Comparison of ENCODE assay signal across 8 cellular contexts in the genomic region with DNA sequence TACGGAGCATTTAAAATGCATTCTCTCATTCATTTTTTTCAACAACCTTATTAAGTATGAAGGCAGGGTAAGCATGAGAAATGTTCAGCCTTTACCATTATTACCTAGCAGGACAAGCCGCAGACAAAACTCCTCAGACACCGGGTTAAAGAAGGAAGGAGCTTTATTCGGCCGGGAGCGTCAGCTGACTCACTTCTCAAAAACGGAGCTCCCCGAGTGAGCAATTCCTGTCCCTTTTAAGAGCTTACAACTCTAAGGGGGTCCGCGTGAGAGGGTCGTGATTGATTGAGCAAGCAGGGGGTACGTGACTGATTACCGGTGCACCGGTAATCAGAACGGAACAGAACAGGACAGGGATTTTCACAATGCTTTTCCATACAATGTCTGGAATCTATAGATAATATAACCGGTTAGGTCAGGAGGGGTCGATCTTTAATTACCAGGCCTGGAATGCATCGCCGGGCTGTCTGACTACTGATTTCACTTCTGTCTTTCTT.
A peak's percentile ranks its signal among the peaks of the same experiment; 100 is the strongest.
DNase-seq lines count a peak whose midpoint lies in the region; ATAC-seq and TF ChIP-seq lines count a peak whose summit lies in the region.
"Not testable (repeated sequence)": the region's sequence is repeated elsewhere in the genome, so short reads cannot be mapped to it uniquely, and the experiment has no call there.

No MANE protein-coding gene starts in this region.

- peaks cover 27% of the 10 kb centered on the region for H3K4me1 Mint-ChIP-seq in activated naive CD8-positive, alpha-beta T cell (ENCODE audit: low read depth)

- peak; percentile 45 for DNase-seq in DMS 273 treated with DMSO at 0.1 percent for 48 hours (lab: John Stamatoyannopoulos, UW)
- DNase-seq in SK-N-MC (ENCODE audit: low read depth, low spot score); fibroblast of pulmonary artery (ENCODE audit: low read depth): not testable (repeated sequence)

- H3K27me3 Mint-ChIP-seq in activated naive CD8-positive, alpha-beta T cell: not testable (repeated sequence)

- peak overlapping the region; percentile 95 for H3K27ac Mint-ChIP-seq in activated naive CD8-positive, alpha-beta T cell

- not testable (repeated sequence) for H3K9me3 Mint-ChIP-seq in activated naive CD8-positive, alpha-beta T cell (ENCODE audit: low read depth)

- H3K36me3 Mint-ChIP-seq in activated naive CD8-positive, alpha-beta T cell: not testable (repeated sequence)

- H3K27ac ChIP-seq in HUES48 (ENCODE audit: low read depth, low read length): peak overlapping the region; percentile 86
- not testable (repeated sequence) for H3K27ac ChIP-seq in SK-N-MC
- peak overlapping the region; percentile 77 for H3K27ac ChIP-seq in muscle layer of duodenum (ENCODE audit: low read length)
- peak overlapping the region; percentile 84 for H3K27ac ChIP-seq in subcutaneous abdominal adipose tissue (ENCODE audit: low read depth, low read length)

- H3K36me3 ChIP-seq in HUES48 (ENCODE audit: control insufficient read depth, insufficient read depth, low read length) (peaks cover 13% of the 10 kb centered on the region), subcutaneous abdominal adipose tissue (ENCODE audit: control insufficient read depth in 5 of 5, insufficient read depth in 5 of 5, low read length in 5 of 5) (peaks cover 0 to 14% (median 6%) of the 10 kb centered on the region in 5 donors)
- not testable (repeated sequence) for H3K36me3 ChIP-seq in SK-N-MC (ENCODE audit: insufficient read depth, low read length); muscle layer of duodenum (ENCODE audit: control insufficient read depth in 1 of 2, insufficient read depth in 2 of 2, low read length in 2 of 2)

- not testable (repeated sequence) for TF ChIP-seq CTCF in fibroblast of pulmonary artery (IDR thresholded peaks at IDR 0.05; ENCODE audit: low read length, missing control alignments)

- H3K9me3 ChIP-seq in HUES48 (ENCODE audit: control insufficient read depth, insufficient read depth, low read length); SK-N-MC (ENCODE audit: low read depth, low read length); muscle layer of duodenum (ENCODE audit: control insufficient read depth in 1 of 2, low read length in 2 of 2); subcutaneous abdominal adipose tissue (ENCODE audit: control insufficient read depth in 5 of 5, low read length in 5 of 5): not testable (repeated sequence)

- peak; percentile 12 for ATAC-seq in GM21576 (IDR thresholded peaks at IDR 0.05; ENCODE audit: unreplicated experiment)

- H3K4me3 ChIP-seq in HUES48 (ENCODE audit: low read depth, low read length) (peak overlapping the region; percentile 85), SK-N-MC (peak overlapping the region; percentile 85), fibroblast of pulmonary artery (replicated peaks; ENCODE audit: low read depth, low read length) (peak overlapping the region; percentile 92), muscle layer of duodenum (ENCODE audit: low read depth in 1 of 2, low read length in 2 of 2) (peak overlapping the region; percentile 73 to 83), subcutaneous abdominal adipose tissue (ENCODE audit: low read depth in 1 of 5, low read length in 5 of 5) (peak overlapping the region; percentile 79 to 97 (median 95))

- H3K4me1 ChIP-seq in HUES48 (ENCODE audit: control insufficient read depth, insufficient read depth, low read length): not testable (repeated sequence)
- peaks cover 7 to 11% of the 10 kb centered on the region in 2 donors for H3K4me1 ChIP-seq in muscle layer of duodenum (ENCODE audit: control insufficient read depth in 1 of 2, insufficient read depth in 2 of 2, low read length in 2 of 2)
- H3K4me1 ChIP-seq in subcutaneous abdominal adipose tissue (ENCODE audit: control insufficient read depth in 5 of 5, insufficient read depth in 5 of 5, low read length in 5 of 5): peaks cover 5 to 49% (median 39%) of the 10 kb centered on the region in 5 donors

- H3K4me3 Mint-ChIP-seq in activated naive CD8-positive, alpha-beta T cell: peak overlapping the region; percentile 93

- H3K27me3 ChIP-seq in HUES48 (ENCODE audit: control insufficient read depth, insufficient read depth, low read length); muscle layer of duodenum (ENCODE audit: low read depth, low read length); subcutaneous abdominal adipose tissue (ENCODE audit: control insufficient read depth in 5 of 5, insufficient read depth in 4 of 5, low read length in 5 of 5): not testable (repeated sequence)

- peak overlapping the region; percentile 50; the same call in 1 of the 2 replicates for H3K9ac ChIP-seq in HUES48 (ENCODE audit: low read depth, low read length)
- peak overlapping the region; percentile 81 for H3K9ac ChIP-seq in SK-N-MC (ENCODE audit: insufficient read length)
- H3K9ac ChIP-seq in subcutaneous abdominal adipose tissue (ENCODE audit: low read length in 5 of 5): peak overlapping the region in 4 of 5 donors; percentile 63 to 90 (median 72)
